Comparison of ENCODE assay signal across 14 cellular contexts in genomic region chr11:9692696-9693095, GRCh38. TPM values are rescaled to one million over a fixed set of nuclear protein-coding genes. Genes with fewer than 3 reads are reported as not detected.
DNase-seq lines count a peak whose midpoint lies in the region; ATAC-seq and TF ChIP-seq lines count a peak whose summit lies in the region.
"Had no signal": no experiment of that assay in that cellular context is flagged by ENCODE, and none has a peak within 500 bp of the region (broad histone marks: within the 10 kb centered on the region; RNA-seq: fewer than 3 reads in every experiment).

No MANE protein-coding gene starts in this region.

- ATAC-seq in GM18858 (IDR thresholded peaks at IDR 0.05; ENCODE audit: unreplicated experiment) (no peak), Right ventricle myocardium inferior (no peak)
- ATAC-seq: heart left ventricle, left ventricle myocardium superior had no signal

- H3K4me3 ChIP-seq in OCI-LY1 (ENCODE audit: low read depth, low read length, poor library complexity, severe bottlenecking) (peak overlapping the region; percentile 24), esophagus muscularis mucosa (no peak overlapping the region)
- H3K4me3 ChIP-seq: heart left ventricle, ovary had no signal

- no peak for TF ChIP-seq POLR2A in esophagus muscularis mucosa (IDR thresholded peaks at IDR 0.05; ENCODE audit: low read depth)

- H3K79me2 ChIP-seq in OCI-LY1 (ENCODE audit: insufficient read depth, low read length): peaks cover 88% of the 10 kb centered on the region

- H3K27me3 ChIP-seq in OCI-LY1 (ENCODE audit: insufficient read depth, low read length) (no peaks in the 10 kb centered on the region), esophagus muscularis mucosa (no peaks in the 10 kb centered on the region)
- H3K27me3 ChIP-seq: heart left ventricle, ovary had no signal

- peaks cover 90% of the 10 kb centered on the region for H3K4me1 ChIP-seq in OCI-LY1 (ENCODE audit: insufficient read depth, low read length, severe bottlenecking)
- peaks cover 39 to 63% (median 61%) of the 10 kb centered on the region in 4 donors for H3K4me1 ChIP-seq in esophagus muscularis mucosa

- H3K27ac ChIP-seq in OCI-LY1 (ENCODE audit: low read depth, low read length, poor library complexity, severe bottlenecking) (peak overlapping the region; percentile 91), esophagus muscularis mucosa (replicated peaks in 1 of 4) (peak overlapping the region in 3 of 4 donors; percentile 4 to 74 (median 73))
- H3K27ac ChIP-seq: ovary had no signal

- WGBS in esophagus muscularis mucosa: 68% methylated on average over 2 of the region's 2 CpGs

- H3K9me3 ChIP-seq in OCI-LY1 (ENCODE audit: low read length): no peaks in the 10 kb centered on the region
- no peaks in the 10 kb centered on the region for H3K9me3 ChIP-seq in esophagus muscularis mucosa
- H3K9me3 ChIP-seq: ovary had no signal

- no peak for TF ChIP-seq CTCF in OCI-LY1 (IDR thresholded peaks at IDR 0.05; ENCODE audit: low read length)
- no peak for TF ChIP-seq CTCF in esophagus muscularis mucosa (IDR thresholded peaks at IDR 0.05)

- intact Hi-C loops in esophagus muscularis mucosa (cut with DNase I): no loop called here
- intact Hi-C loops in Right ventricle myocardium inferior (cut with DNase I): no loop called here

- TF ChIP-seq EP300 in esophagus muscularis mucosa (IDR thresholded peaks at IDR 0.05): no peak

- H3K9ac ChIP-seq in OCI-LY1 (ENCODE audit: low read length): peak overlapping the region; percentile 54

- H3K9me2 ChIP-seq in OCI-LY1 (ENCODE audit: low read depth, low read length): no peaks in the 10 kb centered on the region

- peak; percentile 67 for DNase-seq in GF-D8 (lab: John Stamatoyannopoulos, UW)
- DNase-seq in esophagus muscularis mucosa (ENCODE audit: extremely low spot score): no peak
- peak; percentile 70 for DNase-seq in renal cortical epithelial cell (ENCODE audit: low read depth)
- DNase-seq in activated effector memory CD4-positive, alpha-beta T cell treated with Interleukin-2 at 50 U/mL for 16 hours: no peak
- no peak for DNase-seq in stimulated activated CD4-positive, alpha-beta T cell treated with anti-CD3 and anti-CD28 coated beads, Interleukin-15, amount 100 ng/mL, for 24 hours
- no peak for DNase-seq in Right ventricle myocardium inferior (ENCODE audit: missing footprints)
- DNase-seq: activated CD4-positive, alpha-beta T cell treated with anti-CD3 and anti-CD28 coated beads, Interleukin-2, amount 50 U/mL, for 4 hours; activated naive CD4-positive, alpha-beta T cell treated with Interleukin-2 at 50 U/mL for 16 hours; heart left ventricle; left ventricle myocardium superior; NCI-H1694; ovary had no signal

- H3F3A ChIP-seq in OCI-LY1 (ENCODE audit: insufficient read depth, low read length): 0 out of 2 replicates have a peak, but pooled peaks cover 3% of the 10 kb centered on the region

- H3K4me2 ChIP-seq in OCI-LY1 (ENCODE audit: low read length): peak overlapping the region; percentile 53

- H3K36me3 ChIP-seq in OCI-LY1 (ENCODE audit: insufficient read depth, low read length): peaks cover 48% of the 10 kb centered on the region
- peaks cover 13 to 25% (median 21%) of the 10 kb centered on the region in 4 donors for H3K36me3 ChIP-seq in esophagus muscularis mucosa
- H3K36me3 ChIP-seq: ovary had no signal

- no peak overlapping the region for H2AFZ ChIP-seq in OCI-LY1 (ENCODE audit: low read length)

- H4K20me1 ChIP-seq in OCI-LY1 (ENCODE audit: insufficient read depth, low read length): no peaks in the 10 kb centered on the region

RNA-seq across cellular contexts. Expression of gene SWAP70, which starts 28.8 kb away (rescaled TPM):
- total RNA-seq in esophagus muscularis mucosa (10 to 100 TPM; 37.8 to 54.9 (median 46.5) TPM), renal cortical epithelial cell (29.2 and 42.7 TPM in 2 replicates), Right ventricle myocardium inferior (22.6 TPM)

Comparison
In these comparisons a context has a peak if more than half of its experiments do, and no peak if none do; other contexts are left out.
1. DNase-seq: peak in GF-D8 (single experiment) and renal cortical epithelial cell (single experiment); none in esophagus muscularis mucosa (single experiment), activated effector memory CD4-positive, alpha-beta T cell treated with Interleukin-2 at 50 U/mL for 16 hours (single experiment), stimulated activated CD4-positive, alpha-beta T cell treated with anti-CD3 and anti-CD28 coated beads, Interleukin-15, amount 100 ng/mL, for 24 hours (single experiment) and Right ventricle myocardium inferior (single experiment).